16 cellular contexts compared by ENCODE assay signal in genomic region chr10:92305133-92306072, GRCh38.
"Had no signal": no experiment of that assay in that cellular context is flagged by ENCODE, and none has a peak within 500 bp of the region (broad histone marks: within the 10 kb centered on the region; RNA-seq: fewer than 3 reads in every experiment).

No MANE protein-coding gene starts in this region.

- H3K9me3 ChIP-seq: right lobe of liver, stomach, thoracic aorta had no signal

- ATAC-seq: activated CD8-positive, alpha-beta memory T cell treated with anti-CD3 and anti-CD28 coated beads, Interleukin-2, amount 10 ng/mL, durations not matched to agents 7 days and 5 days; activated naive CD4-positive, alpha-beta T cell treated with anti-CD3 and anti-CD28 coated beads, Interleukin-2, amount 50 U/mL, for 72 hours; esophagus mucosa; right lobe of liver; T-cell had no signal

- H3K36me3 ChIP-seq: cardiac muscle cell, thoracic aorta had no signal

- H3K27me3 Mint-ChIP-seq: activated CD4-positive, alpha-beta memory T cell treated with anti-CD3 and anti-CD28 coated beads for 36 hours; activated CD8-positive, alpha-beta memory T cell treated with anti-CD3 and anti-CD28 coated beads, Interleukin-2, amount 10 ng/mL, durations not matched to agents 7 days and 5 days; T-cell had no signal

- H3K27me3 ChIP-seq: cardiac muscle cell, right lobe of liver, stomach had no signal

- H3K27ac ChIP-seq: cardiac muscle cell, right lobe of liver, stomach, thoracic aorta had no signal

- DNase-seq: activated CD4-positive, alpha-beta memory T cell treated with anti-CD3 and anti-CD28 coated beads for 36 hours; activated CD4-positive, CD25-positive, alpha-beta regulatory T cell treated with anti-CD3 and anti-CD28 coated beads, Interleukin-2, amount 50 U/mL, for 72 hours; activated CD8-positive, alpha-beta memory T cell treated with anti-CD3 and anti-CD28 coated beads, Interleukin-2, amount 10 ng/mL, durations not matched to agents 7 days and 5 days; activated effector memory CD4-positive, alpha-beta T cell treated with anti-CD3 and anti-CD28 coated beads, Interleukin-2, amount 50 U/mL, for 16 hours; activated T-cell treated with anti-CD3 and anti-CD28 coated beads, Interleukin-2, amount 50 U/mL, for 1 hour; immature natural killer cell; right lobe of liver; stomach; T-cell; T-helper 9 cell had no signal

- H3K4me1 ChIP-seq: right lobe of liver had no signal

- H3K9me3 Mint-ChIP-seq: activated CD4-positive, alpha-beta memory T cell treated with anti-CD3 and anti-CD28 coated beads for 36 hours; activated naive CD4-positive, alpha-beta T cell treated with anti-CD3 and anti-CD28 coated beads, Interleukin-2, amount 50 U/mL, for 72 hours; immature natural killer cell; neural crest cell; T-cell had no signal

- H3K4me3 Mint-ChIP-seq: activated CD4-positive, alpha-beta memory T cell treated with anti-CD3 and anti-CD28 coated beads for 36 hours; activated CD8-positive, alpha-beta memory T cell treated with anti-CD3 and anti-CD28 coated beads, Interleukin-2, amount 10 ng/mL, durations not matched to agents 7 days and 5 days; immature natural killer cell; neural crest cell; T-cell had no signal

- H3K27ac Mint-ChIP-seq: activated CD4-positive, alpha-beta memory T cell treated with anti-CD3 and anti-CD28 coated beads for 36 hours; activated CD8-positive, alpha-beta memory T cell treated with anti-CD3 and anti-CD28 coated beads, Interleukin-2, amount 10 ng/mL, durations not matched to agents 7 days and 5 days; immature natural killer cell; T-cell had no signal

- H3K4me3 ChIP-seq: cardiac muscle cell, right lobe of liver, smooth muscle cell, stomach, thoracic aorta had no signal

- H3K36me3 Mint-ChIP-seq: activated CD4-positive, alpha-beta memory T cell treated with anti-CD3 and anti-CD28 coated beads for 36 hours; activated naive CD4-positive, alpha-beta T cell treated with anti-CD3 and anti-CD28 coated beads, Interleukin-2, amount 50 U/mL, for 72 hours; immature natural killer cell had no signal
